ENCODE assay signal across 10 cellular contexts in genomic region chr5:74382864-74383618, GRCh38.
A peak's percentile ranks its signal among the peaks of the same experiment; 100 is the strongest.
DNase-seq lines count a peak whose midpoint lies in the region; TF ChIP-seq lines count a peak whose summit lies in the region.
"Had no signal": no experiment of that assay in that cellular context is flagged by ENCODE, and none has a peak within 500 bp of the region (broad histone marks: within the 10 kb centered on the region; RNA-seq: fewer than 3 reads in every experiment).

No MANE protein-coding gene starts in this region.

- H3K36me3 Mint-ChIP-seq in brain (no peaks in the 10 kb centered on the region), immature natural killer cell (no peaks in the 10 kb centered on the region)

- H3K4me1 ChIP-seq in KMS-11 (ENCODE audit: low read depth, poor library complexity, severe bottlenecking), result peaks cover 14% of the 10 kb centered on the region

- no peak overlapping the region for H3K4me3 ChIP-seq in KMS-11 (IDR thresholded peaks at IDR 0.05; ENCODE audit: insufficient read depth, low read depth, low read length)

- H3K4me1 Mint-ChIP-seq in brain (peaks cover 58% of the 10 kb centered on the region), immature natural killer cell (no peaks in the 10 kb centered on the region)

- peak overlapping the region in 4 of 5 experiments; percentile 39 to 87 (median 58) for H3K27ac Mint-ChIP-seq in brain
- H3K27ac Mint-ChIP-seq in immature natural killer cell, result no peak overlapping the region

- peak overlapping the region in 2 of 5 experiments; percentile 20 to 39 for H3K4me3 Mint-ChIP-seq in brain
- no peak overlapping the region for H3K4me3 Mint-ChIP-seq in immature natural killer cell

- H3K27ac ChIP-seq in KMS-11, result no peak overlapping the region

- H2AFZ ChIP-seq in KMS-11 (ENCODE audit: low read depth), result peak overlapping the region; percentile 43

- no peak overlapping the region for H3K9ac ChIP-seq in KMS-11

- no peaks in the 10 kb centered on the region for H4K20me1 ChIP-seq in KMS-11 (ENCODE audit: insufficient read depth)

- DNase-seq in iris pigment epithelial cell (ENCODE audit: low read depth), result peak; percentile 46
- peak; percentile 46 for DNase-seq in stromal cell of bone marrow (ENCODE audit: low read depth)
- no peak for DNase-seq in immature natural killer cell
- DNase-seq in DMS114 treated with DMSO at 0.1 percent for 48 hours (lab: John Stamatoyannopoulos, UW; ENCODE audit: unreplicated experiment), result no peak
- no peak for DNase-seq in SHP77 treated with DMSO at 0.1 percent for 48 hours (lab: John Stamatoyannopoulos, UW)
- no peak for DNase-seq in HK-2 (ENCODE audit: unreplicated experiment)
- DNase-seq: NCI-H748 treated with DMSO at 0.1 percent for 48 hours; stimulated activated CD4-positive, alpha-beta T cell treated with anti-CD3 and anti-CD28 coated beads, Interleukin-1b, Interleukin-23, amount 100 ng/mL, for 48 hours had no signal

- H3K27me3 ChIP-seq in KMS-11 (ENCODE audit: insufficient read depth, low read depth), result no peaks in the 10 kb centered on the region

- H3K9me3 Mint-ChIP-seq in brain (peaks cover 0 to 6% (median 0%) of the 10 kb centered on the region in 5 experiments), immature natural killer cell (no peaks in the 10 kb centered on the region)

- H3K27me3 Mint-ChIP-seq in brain, result peaks cover 2% of the 10 kb centered on the region
- H3K27me3 Mint-ChIP-seq in immature natural killer cell (ENCODE audit: low read depth in 3 of 3), result peaks cover 4 to 8% (median 5%) of the 10 kb centered on the region in 3 donors

- TF ChIP-seq CTCF in KMS-11 (conservative IDR thresholded peaks at IDR 0.05; ENCODE audit: low read depth, low read length) (no peak), brain (conservative IDR thresholded peaks at IDR 0.05) (no peak)

- H3K4me2 ChIP-seq in KMS-11, result peak overlapping the region; percentile 23

- H3K79me2 ChIP-seq in KMS-11 (ENCODE audit: insufficient read depth, low read depth), result no peaks in the 10 kb centered on the region

- no peaks in the 10 kb centered on the region for H3K36me3 ChIP-seq in KMS-11 (ENCODE audit: insufficient read depth)

Comparison
In these comparisons a context has a peak if more than half of its experiments do, and no peak if none do; other contexts are left out.
1. H3K27ac Mint-ChIP-seq: peak in brain (4 of 5); none in immature natural killer cell (0 of 6).
2. DNase-seq: peak in iris pigment epithelial cell (single experiment) and stromal cell of bone marrow (single experiment); none in immature natural killer cell (0 of 3), DMS114 treated with DMSO at 0.1 percent for 48 hours (single experiment), SHP77 treated with DMSO at 0.1 percent for 48 hours (single experiment) and HK-2 (single experiment).